ENCODE assay signal across 8 cellular contexts in genomic region chr17:2087597-2088211, GRCh38. TPM values are rescaled to one million over a fixed set of nuclear protein-coding genes. Genes with fewer than 3 reads are reported as not detected.
DNase-seq lines count a peak whose midpoint lies in the region; ATAC-seq, FAIRE-seq and TF ChIP-seq lines count a peak whose summit lies in the region.

No MANE protein-coding gene starts in this region.

- no peak for TF ChIP-seq EP300 in gastroesophageal sphincter (IDR thresholded peaks at IDR 0.05)

- no peak for DNase-seq in GM12891 (ENCODE audit: insufficient read length, low spot score)
- DNase-seq in activated CD4-positive, alpha-beta T cell treated with anti-CD3 and anti-CD28 coated beads for 4 hours: peak; percentile 38 to 41
- peak; percentile 64 for DNase-seq in stimulated activated CD4-positive, alpha-beta T cell treated with anti-CD3 and anti-CD28 coated beads, Interleukin-4, amount 100 ng/mL, for 24 hours
- no peak for DNase-seq in NCI-H128 (lab: John Stamatoyannopoulos, UW; ENCODE audit: unreplicated experiment)
- DNase-seq in NCI-H2227 treated with DMSO at 0.1 percent for 48 hours (lab: John Stamatoyannopoulos, UW): no peak
- no peak for DNase-seq in SHP77 (lab: John Stamatoyannopoulos, UW)

- no peak overlapping the region for H3K4me3 ChIP-seq in gastroesophageal sphincter

- no peaks in the 10 kb centered on the region for H3K27me3 ChIP-seq in gastroesophageal sphincter

- 44 to 45% methylated on average over 6 to 8 of the region's 10 CpGs for WGBS in gastroesophageal sphincter (ENCODE audit: low coverage in 1 of 2), 2 donors

- peak overlapping the region in 3 of 4 donors; percentile 73 to 85 (median 80) for H3K27ac ChIP-seq in gastroesophageal sphincter

- peak; percentile 99 for FAIRE-seq in GM12891 (lab: Jason Lieb, UNC)

- ATAC-seq in HG03196 (IDR thresholded peaks at IDR 0.05; ENCODE audit: unreplicated experiment) (peak; percentile 35), gastroesophageal sphincter (no peak)

- TF ChIP-seq CTCF in gastroesophageal sphincter (IDR thresholded peaks at IDR 0.05): no peak

- H3K9me3 ChIP-seq in gastroesophageal sphincter: no peaks in the 10 kb centered on the region

- H3K4me1 ChIP-seq in gastroesophageal sphincter: peaks cover 0 to 87% (median 69%) of the 10 kb centered on the region in 3 donors

- no peak for TF ChIP-seq POLR2A in GM12891 (IDR thresholded peaks at IDR 0.05; ENCODE audit: low read depth, low read length)
- TF ChIP-seq POLR2A in gastroesophageal sphincter (IDR thresholded peaks at IDR 0.05): no peak

- H3K36me3 ChIP-seq in gastroesophageal sphincter: peaks cover 0 to 33% of the 10 kb centered on the region in 2 donors

TF ChIP-seq in GM12891, 5 proteins besides CTCF, POLR2A, EP300 and RAD21:
- TF ChIP-seq SPI1 (IDR thresholded peaks at IDR 0.05; ENCODE audit: low read depth, low read length) (peak; percentile 73), PAX5 (IDR thresholded peaks at IDR 0.05; ENCODE audit: insufficient read depth, low read length, severe bottlenecking) (no peak), TAF1 (IDR thresholded peaks at IDR 0.05; ENCODE audit: low read depth, low read length) (no peak), POU2F2 (IDR thresholded peaks at IDR 0.05; ENCODE audit: low read depth, low read length) (peak; percentile 95)

RNA-seq across cellular contexts. Expression of gene HIC1, which starts 32.8 kb away (rescaled TPM):
- polyA plus RNA-seq in GM12891 (2012; ENCODE audit: low read depth, missing spikeins): 47.4 TPM
- 10 to 100 TPM; 32.8 to 56.2 (median 41.6) TPM for total RNA-seq in gastroesophageal sphincter

RNA-seq across cellular contexts. Expression of gene OVCA2, which starts 45.9 kb away (rescaled TPM):
- polyA plus RNA-seq in GM12891 (2012; ENCODE audit: low read depth, missing spikeins): 35.2 TPM
- total RNA-seq in gastroesophageal sphincter: 10 to 100 TPM; 19.6 to 40.3 (median 36.5) TPM

RNA-seq across cellular contexts. Expression of gene DPH1, which starts 57.8 kb away (rescaled TPM):
- 16.2 TPM for polyA plus RNA-seq in GM12891 (2012; ENCODE audit: low read depth, missing spikeins)
- total RNA-seq in gastroesophageal sphincter: 10 to 100 TPM; 29.9 to 35.6 (median 34.0) TPM

Comparison
In these comparisons a context has a peak if more than half of its experiments do, and no peak if none do; other contexts are left out.
1. DNase-seq: peak in activated CD4-positive, alpha-beta T cell treated with anti-CD3 and anti-CD28 coated beads for 4 hours (2 of 2) and stimulated activated CD4-positive, alpha-beta T cell treated with anti-CD3 and anti-CD28 coated beads, Interleukin-4, amount 100 ng/mL, for 24 hours (single experiment); none in GM12891 (single experiment), NCI-H128 (single experiment), NCI-H2227 treated with DMSO at 0.1 percent for 48 hours (single experiment) and SHP77 (0 of 2).